In genomic region chr21:43957629-43958362, GRCh38 we compare ENCODE assay signal across 22 cellular contexts. TPM values are rescaled to one million over a fixed set of nuclear protein-coding genes. Genes with fewer than 3 reads are reported as not detected.
DNase-seq lines count a peak whose midpoint lies in the region; ATAC-seq and TF ChIP-seq lines count a peak whose summit lies in the region.
"Had no signal": no experiment of that assay in that cellular context is flagged by ENCODE, and none has a peak within 500 bp of the region (broad histone marks: within the 10 kb centered on the region; RNA-seq: fewer than 3 reads in every experiment).

No MANE protein-coding gene starts in this region.

- H3K4me3 Mint-ChIP-seq in neural progenitor cell, result no peak overlapping the region
- H3K4me3 Mint-ChIP-seq: activated naive CD8-positive, alpha-beta T cell; CD8-positive, alpha-beta memory T cell had no signal

- no peak overlapping the region for H3K27ac Mint-ChIP-seq in neural progenitor cell
- H3K27ac Mint-ChIP-seq: activated naive CD8-positive, alpha-beta T cell; CD8-positive, alpha-beta memory T cell had no signal

- H3K27me3 ChIP-seq in GM06990 (replicated peaks; ENCODE audit: control insufficient read depth, insufficient read depth, low read length) (no peaks in the 10 kb centered on the region), OCI-LY3 (ENCODE audit: low read depth, low read length) (no peaks in the 10 kb centered on the region), neural progenitor cell (no peaks in the 10 kb centered on the region)
- H3K27me3 ChIP-seq: ovary, sigmoid colon had no signal

- peaks cover 27% of the 10 kb centered on the region for H3K4me1 ChIP-seq in OCI-LY3 (ENCODE audit: low read length)
- H3K4me1 ChIP-seq in neural progenitor cell, result peaks cover 10% of the 10 kb centered on the region

- peaks cover 19% of the 10 kb centered on the region for H3K36me3 Mint-ChIP-seq in neural progenitor cell

- TF ChIP-seq CTCF in GM06990 (IDR thresholded peaks at IDR 0.05; ENCODE audit: insufficient read depth, low read length, poor library complexity, severe bottlenecking) (no peak), OCI-LY3 (IDR thresholded peaks at IDR 0.05; ENCODE audit: low read depth, low read length) (no peak), neural progenitor cell (IDR thresholded peaks at IDR 0.05) (no peak)

- peaks cover 9% of the 10 kb centered on the region for H3F3A ChIP-seq in neural progenitor cell (ENCODE audit: low read depth)

- H3K9me3 ChIP-seq in OCI-LY3 (ENCODE audit: insufficient read depth, low read length), result no peaks in the 10 kb centered on the region
- no peaks in the 10 kb centered on the region for H3K9me3 ChIP-seq in neural progenitor cell (ENCODE audit: low read depth)
- H3K9me3 ChIP-seq: ovary, sigmoid colon had no signal

- peak; percentile 46 for DNase-seq in GM06990 (ENCODE audit: extremely low read depth, insufficient read length)
- DNase-seq in neural progenitor cell (ENCODE audit: low spot score), result no peak
- DNase-seq in stimulated activated CD4-positive, alpha-beta T cell treated with anti-CD3 and anti-CD28 coated beads, Interleukin-4, amount 100 ng/mL, for 1 hour, result no peak
- no peak for DNase-seq in activated CD4-positive, alpha-beta T cell treated with anti-CD3 and anti-CD28 coated beads for 4 hours
- no peak for DNase-seq in stimulated activated CD4-positive, alpha-beta T cell treated with anti-CD3 and anti-CD28 coated beads, Interleukin-15, amount 100 ng/mL, for 24 hours
- DNase-seq: activated CD4-positive, CD25-positive, alpha-beta regulatory T cell treated with anti-CD3 and anti-CD28 coated beads, Interleukin-2, amount 50 U/mL, for 72 hours; activated CD8-positive, alpha-beta memory T cell treated with anti-CD3 and anti-CD28 coated beads for 24 hours; cerebellar nuclear complex; foreskin fibroblast; GOT3; islet precursor cell; NCI-H1105 treated with DMSO at 0.1 percent for 48 hours; NCI-H2081 treated with DMSO at 0.1 percent for 48 hours; NCI-H524 treated with DMSO at 0.1 percent for 48 hours; ovary; sigmoid colon; stimulated activated naive CD4-positive, alpha-beta T cell treated with Interleukin-2 at 50 U/mL for 16 hours had no signal

- H3K79me2 ChIP-seq in OCI-LY3 (ENCODE audit: low read length) (peaks cover 30% of the 10 kb centered on the region), neural progenitor cell (ENCODE audit: low read depth) (no peaks in the 10 kb centered on the region)

- no peaks in the 10 kb centered on the region for H3K9me3 Mint-ChIP-seq in neural progenitor cell
- H3K9me3 Mint-ChIP-seq: CD8-positive, alpha-beta memory T cell had no signal

- H3K4me2 ChIP-seq in OCI-LY3 (ENCODE audit: low read length) (peak overlapping the region; percentile 48), neural progenitor cell (peak overlapping the region; percentile 49)

- peak overlapping the region; percentile 26 for H3K27ac ChIP-seq in OCI-LY3 (ENCODE audit: low read length)
- no peak overlapping the region for H3K27ac ChIP-seq in neural progenitor cell
- H3K27ac ChIP-seq: ovary, sigmoid colon had no signal

- H2AFZ ChIP-seq in OCI-LY3 (ENCODE audit: low read depth, low read length) (no peak overlapping the region), neural progenitor cell (replicated peaks) (no peak overlapping the region)

- H3K27me3 Mint-ChIP-seq in neural progenitor cell (ENCODE audit: insufficient read depth, low read depth), result no peaks in the 10 kb centered on the region
- H3K27me3 Mint-ChIP-seq: activated naive CD8-positive, alpha-beta T cell; CD8-positive, alpha-beta memory T cell had no signal

- H4K20me1 ChIP-seq in OCI-LY3 (ENCODE audit: insufficient read depth, low read length), result peaks cover 11% of the 10 kb centered on the region
- no peaks in the 10 kb centered on the region for H4K20me1 ChIP-seq in neural progenitor cell (ENCODE audit: low read depth)

- ATAC-seq in GM21786 (IDR thresholded peaks at IDR 0.05; ENCODE audit: unreplicated experiment) (peak; percentile 58), HG03280 (IDR thresholded peaks at IDR 0.05; ENCODE audit: unreplicated experiment) (no peak)

- peaks cover 24% of the 10 kb centered on the region for H3K4me1 Mint-ChIP-seq in neural progenitor cell

- H3K9ac ChIP-seq in OCI-LY3 (ENCODE audit: low read length) (no peak overlapping the region; the same call in 1 of the 2 replicates), neural progenitor cell (no peak overlapping the region)

- no peak overlapping the region; the same call in 1 of the 2 replicates for H3K4me3 ChIP-seq in GM06990 (replicated peaks; ENCODE audit: low read depth, low read length)
- peak overlapping the region; percentile 18; the same call in 1 of the 2 replicates for H3K4me3 ChIP-seq in OCI-LY3 (ENCODE audit: low read length)
- no peak overlapping the region for H3K4me3 ChIP-seq in neural progenitor cell
- H3K4me3 ChIP-seq: ovary, sigmoid colon had no signal

- peaks cover 13% of the 10 kb centered on the region for H3K36me3 ChIP-seq in GM06990 (ENCODE audit: control insufficient read depth, insufficient read depth, low read length)
- H3K36me3 ChIP-seq in OCI-LY3 (replicated peaks; ENCODE audit: low read depth, low read length), result peaks cover 22% of the 10 kb centered on the region
- no peaks in the 10 kb centered on the region for H3K36me3 ChIP-seq in neural progenitor cell
- H3K36me3 ChIP-seq: ovary had no signal

RNA-seq across cellular contexts. Expression of gene TRAPPC10, which starts 54.3 kb away (rescaled TPM):
- total RNA-seq in neural progenitor cell (ENCODE audit: low replicate concordance), result 19.8 and 23.2 TPM in 2 replicates
